In genomic region chr18:11955299-11956029, GRCh38 we compare ENCODE assay signal across 8 cellular contexts. TPM values are rescaled to one million over a fixed set of nuclear protein-coding genes. Genes with fewer than 3 reads are reported as not detected.
DNase-seq lines count a peak whose midpoint lies in the region; ATAC-seq and TF ChIP-seq lines count a peak whose summit lies in the region.

No MANE protein-coding gene starts in this region.

- H3K27me3 ChIP-seq in prostate gland (replicated peaks; ENCODE audit: insufficient read depth), result no peaks in the 10 kb centered on the region

- TF ChIP-seq CTCF in fibroblast of pulmonary artery (IDR thresholded peaks at IDR 0.05; ENCODE audit: low read length, missing control alignments), result no peak
- no peak for TF ChIP-seq CTCF in prostate gland (IDR thresholded peaks at IDR 0.05)

- DNase-seq in GF-D8 (lab: John Stamatoyannopoulos, UW) (peak; percentile 26), RPMI7951 (ENCODE audit: low read depth) (peak; percentile 90), fibroblast of pulmonary artery (ENCODE audit: low read depth) (peak; percentile 93), putamen (ENCODE audit: low spot score) (peak; percentile 57), prostate gland (ENCODE audit: low spot score) (no peak)
- no peak for DNase-seq in stimulated activated naive CD4-positive, alpha-beta T cell treated with Interleukin-2 at 50 U/mL for 16 hours (lab: John Stamatoyannopoulos, UW)
- no peak for DNase-seq in activated CD4-positive, alpha-beta T cell treated with anti-CD3 and anti-CD28 coated beads, Interleukin-2, amount 50 U/mL, for 48 hours

- no peaks in the 10 kb centered on the region for H3K36me3 ChIP-seq in prostate gland

- no peak overlapping the region for H3K27ac ChIP-seq in prostate gland

- H3K4me3 ChIP-seq in fibroblast of pulmonary artery (replicated peaks; ENCODE audit: low read depth, low read length) (no peak overlapping the region), prostate gland (no peak overlapping the region)

- no peaks in the 10 kb centered on the region for H3K9me3 ChIP-seq in prostate gland

- no peak for ATAC-seq in GM18517 (IDR thresholded peaks at IDR 0.05; ENCODE audit: unreplicated experiment)

- TF ChIP-seq POLR2A in prostate gland (IDR thresholded peaks at IDR 0.05), result no peak

- intact Hi-C loops in prostate gland (cut with DNase I), result no loop called here

- no peaks in the 10 kb centered on the region for H3K4me1 ChIP-seq in prostate gland (replicated peaks)

- 41% methylated on average over 8 of the region's 8 CpGs for WGBS in prostate gland

RNA-seq across cellular contexts. Expression of gene IMPA2, which starts 25.8 kb away (rescaled TPM):
- 10.0 and 10.2 TPM in 2 replicates for total RNA-seq in RPMI7951 (2014; rRNA removed; shearing (Covaris generic))
- total RNA-seq in prostate gland, result 10 to 100 TPM; 16.6 to 17.9 TPM

RNA-seq across cellular contexts. Expression of gene MPPE1, which starts 47.3 kb away (rescaled TPM):
- 13.8 and 18.7 TPM in 2 replicates for total RNA-seq in RPMI7951 (2014; rRNA removed; shearing (Covaris generic))
- total RNA-seq in prostate gland, result 10 to 100 TPM; 19.3 to 29.1 TPM

Comparison
In these comparisons a context has a peak if more than half of its experiments do, and no peak if none do; other contexts are left out.
1. DNase-seq: peak in GF-D8 (single experiment), RPMI7951 (single experiment), fibroblast of pulmonary artery (single experiment) and putamen (single experiment); none in stimulated activated naive CD4-positive, alpha-beta T cell treated with Interleukin-2 at 50 U/mL for 16 hours (single experiment), prostate gland (single experiment) and activated CD4-positive, alpha-beta T cell treated with anti-CD3 and anti-CD28 coated beads, Interleukin-2, amount 50 U/mL, for 48 hours (0 of 2).